18 cellular contexts compared by ENCODE assay signal in the genomic region with DNA sequence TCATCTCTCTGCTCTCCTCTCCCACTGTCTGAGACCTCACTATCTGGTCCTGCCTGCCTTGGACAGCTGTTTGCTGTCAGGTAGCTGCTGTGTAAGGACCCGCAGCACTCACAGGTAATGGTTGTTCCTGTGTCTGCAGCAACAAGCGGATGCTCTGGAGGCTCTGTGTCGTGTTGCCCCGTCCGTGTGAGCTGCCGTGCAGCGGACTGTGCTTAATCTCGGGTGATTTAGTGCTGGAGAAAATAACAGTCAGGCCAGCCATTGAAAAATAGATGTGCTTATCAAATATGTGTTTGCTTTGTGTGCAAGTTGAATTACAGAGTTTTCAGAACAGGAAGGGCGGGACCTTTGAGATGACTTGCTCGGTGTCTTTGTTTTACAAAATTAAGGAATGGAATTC.
DNase-seq lines count a peak whose midpoint lies in the region; ATAC-seq and TF ChIP-seq lines count a peak whose summit lies in the region.
"Had no signal": no experiment of that assay in that cellular context is flagged by ENCODE, and none has a peak within 500 bp of the region (broad histone marks: within the 10 kb centered on the region; RNA-seq: fewer than 3 reads in every experiment).

No MANE protein-coding gene starts in this region.

- no peak overlapping the region for H2AFZ ChIP-seq in neural progenitor cell (replicated peaks)

- TF ChIP-seq CTCF in neural progenitor cell (IDR thresholded peaks at IDR 0.05): no peak

- no peak for ATAC-seq in stimulated activated memory B cell treated with anti-CD40 and anti-IgM and Interleukin-4, amounts not matched to agents 10 μg/mL and 1 μg/mL and 100 μg/mL, for 72 hours
- ATAC-seq in activated T-helper 17 cell treated with anti-CD3 and anti-CD28 coated beads, Interleukin-2, amount 50 U/mL, for 72 hours (replicated peaks): no peak
- ATAC-seq: HepG2 had no signal

- peaks cover 19% of the 10 kb centered on the region for H3K4me1 Mint-ChIP-seq in neural progenitor cell
- H3K4me1 Mint-ChIP-seq in stimulated activated memory B cell treated with anti-CD40 and anti-IgM and Interleukin-4, amounts not matched to agents 10 μg/mL and 1 μg/mL and 100 μg/mL, for 72 hours: no peaks in the 10 kb centered on the region
- no peaks in the 10 kb centered on the region for H3K4me1 Mint-ChIP-seq in activated T-helper 17 cell treated with anti-CD3 and anti-CD28 coated beads, Interleukin-2, amount 50 U/mL, for 72 hours
- H3K4me1 Mint-ChIP-seq: CD14-positive monocyte; CD4-positive, alpha-beta memory T cell had no signal

- H3K27me3 Mint-ChIP-seq in neural progenitor cell (ENCODE audit: insufficient read depth, low read depth): peaks cover 4% of the 10 kb centered on the region
- no peaks in the 10 kb centered on the region for H3K27me3 Mint-ChIP-seq in stimulated activated memory B cell treated with anti-CD40 and anti-IgM and Interleukin-4, amounts not matched to agents 10 μg/mL and 1 μg/mL and 100 μg/mL, for 72 hours
- H3K27me3 Mint-ChIP-seq in activated T-helper 17 cell treated with anti-CD3 and anti-CD28 coated beads, Interleukin-2, amount 50 U/mL, for 72 hours: no peaks in the 10 kb centered on the region
- H3K27me3 Mint-ChIP-seq: CD4-positive, alpha-beta memory T cell had no signal

- no peaks in the 10 kb centered on the region for H3K4me1 ChIP-seq in neural progenitor cell
- H3K4me1 ChIP-seq: BLaER1 had no signal

- no peak overlapping the region for H3K9ac ChIP-seq in neural progenitor cell
- H3K9ac ChIP-seq: BLaER1 had no signal

- H3K4me3 Mint-ChIP-seq in neural progenitor cell: peak overlapping the region; percentile 24
- no peak overlapping the region for H3K4me3 Mint-ChIP-seq in stimulated activated memory B cell treated with anti-CD40 and anti-IgM and Interleukin-4, amounts not matched to agents 10 μg/mL and 1 μg/mL and 100 μg/mL, for 72 hours
- no peak overlapping the region for H3K4me3 Mint-ChIP-seq in activated T-helper 17 cell treated with anti-CD3 and anti-CD28 coated beads, Interleukin-2, amount 50 U/mL, for 72 hours
- H3K4me3 Mint-ChIP-seq: CD14-positive monocyte; CD4-positive, alpha-beta memory T cell; H9 had no signal

- H3K4me2 ChIP-seq in neural progenitor cell: no peak overlapping the region
- H3K4me2 ChIP-seq: BLaER1 had no signal

- no peaks in the 10 kb centered on the region for H3K36me3 Mint-ChIP-seq in neural progenitor cell
- no peaks in the 10 kb centered on the region for H3K36me3 Mint-ChIP-seq in stimulated activated memory B cell treated with anti-CD40 and anti-IgM and Interleukin-4, amounts not matched to agents 10 μg/mL and 1 μg/mL and 100 μg/mL, for 72 hours
- H3K36me3 Mint-ChIP-seq in activated T-helper 17 cell treated with anti-CD3 and anti-CD28 coated beads, Interleukin-2, amount 50 U/mL, for 72 hours (ENCODE audit: low read depth): no peaks in the 10 kb centered on the region
- H3K36me3 Mint-ChIP-seq: CD14-positive monocyte; CD4-positive, alpha-beta memory T cell had no signal

- H3K4me3 ChIP-seq in neural progenitor cell: no peak overlapping the region
- H3K4me3 ChIP-seq: BLaER1 had no signal

- H3K9me3 ChIP-seq in neural progenitor cell (ENCODE audit: low read depth): no peaks in the 10 kb centered on the region

- H3F3A ChIP-seq in neural progenitor cell (ENCODE audit: low read depth): no peaks in the 10 kb centered on the region

- H3K27ac Mint-ChIP-seq in neural progenitor cell: no peak overlapping the region
- H3K27ac Mint-ChIP-seq in stimulated activated memory B cell treated with anti-CD40 and anti-IgM and Interleukin-4, amounts not matched to agents 10 μg/mL and 1 μg/mL and 100 μg/mL, for 72 hours: no peak overlapping the region
- H3K27ac Mint-ChIP-seq in activated T-helper 17 cell treated with anti-CD3 and anti-CD28 coated beads, Interleukin-2, amount 50 U/mL, for 72 hours: no peak overlapping the region
- H3K27ac Mint-ChIP-seq: CD14-positive monocyte; CD4-positive, alpha-beta memory T cell; H9 had no signal

- no peaks in the 10 kb centered on the region for H3K36me3 ChIP-seq in neural progenitor cell
- H3K36me3 ChIP-seq: BLaER1 had no signal

- no peaks in the 10 kb centered on the region for H4K20me1 ChIP-seq in neural progenitor cell (ENCODE audit: low read depth)
- H4K20me1 ChIP-seq: BLaER1 had no signal

- DNase-seq in NCI-H748 (lab: John Stamatoyannopoulos, UW; ENCODE audit: unreplicated experiment) (peak; percentile 39), NCI-H748 treated with DMSO at 0.1 percent for 48 hours (lab: John Stamatoyannopoulos, UW) (no peak), left kidney (ENCODE audit: low read depth, low spot score) (peak; percentile 24), neural progenitor cell (ENCODE audit: low spot score) (no peak), DMS53 treated with DMSO at 0.1 percent for 48 hours (lab: John Stamatoyannopoulos, UW; ENCODE audit: unreplicated experiment) (no peak), T-helper 9 cell (no peak)
- DNase-seq: 8988T; CD4-positive, alpha-beta memory T cell; DMS153; DMS79 treated with DMSO at 0.1 percent for 48 hours; GF-D8; GOT3; H9 had no signal

- no peaks in the 10 kb centered on the region for H3K27me3 ChIP-seq in neural progenitor cell
- H3K27me3 ChIP-seq: BLaER1 had no signal

- H3K27ac ChIP-seq in neural progenitor cell: no peak overlapping the region
- H3K27ac ChIP-seq: BLaER1 had no signal

- H3K79me2 ChIP-seq in neural progenitor cell (ENCODE audit: low read depth): no peaks in the 10 kb centered on the region

- H3K9me3 Mint-ChIP-seq in neural progenitor cell: peaks cover 9% of the 10 kb centered on the region
- H3K9me3 Mint-ChIP-seq in stimulated activated memory B cell treated with anti-CD40 and anti-IgM and Interleukin-4, amounts not matched to agents 10 μg/mL and 1 μg/mL and 100 μg/mL, for 72 hours: no peaks in the 10 kb centered on the region
- H3K9me3 Mint-ChIP-seq in activated T-helper 17 cell treated with anti-CD3 and anti-CD28 coated beads, Interleukin-2, amount 50 U/mL, for 72 hours: peaks cover 7% of the 10 kb centered on the region

Comparison
In these comparisons a context has a peak if more than half of its experiments do, and no peak if none do; other contexts are left out.
1. DNase-seq: peak in NCI-H748 (single experiment) and left kidney (single experiment); none in NCI-H748 treated with DMSO at 0.1 percent for 48 hours (single experiment), neural progenitor cell (single experiment), DMS53 treated with DMSO at 0.1 percent for 48 hours (single experiment) and T-helper 9 cell (single experiment).